14 cellular contexts compared by ENCODE assay signal in genomic region chr13:45178349-45179142, GRCh38. TPM values are rescaled to one million over a fixed set of nuclear protein-coding genes. Genes with fewer than 3 reads are reported as not detected.
DNase-seq lines count a peak whose midpoint lies in the region; ATAC-seq and TF ChIP-seq lines count a peak whose summit lies in the region.
"Had no signal": no experiment of that assay in that cellular context is flagged by ENCODE, and none has a peak within 500 bp of the region (broad histone marks: within the 10 kb centered on the region; RNA-seq: fewer than 3 reads in every experiment).

No MANE protein-coding gene starts in this region.

- DNase-seq in AG20443 (ENCODE audit: low spot score): peak; percentile 12
- peak; percentile 91 for DNase-seq in HT1080 (ENCODE audit: low read depth)
- DNase-seq in mesothelial cell of epicardium (ENCODE audit: low spot score in 2 of 2, unreplicated experiment in 2 of 2): no peak
- no peak for DNase-seq in lower leg skin (ENCODE audit: low spot score in 2 of 2)
- no peak for DNase-seq in activated effector memory CD4-positive, alpha-beta T cell treated with Interleukin-2 at 50 U/mL for 16 hours
- DNase-seq: activated CD4-positive, alpha-beta T cell treated with anti-CD3 and anti-CD28 coated beads, Interleukin-2, amount 50 U/mL, for 4 hours; GDM1; immature natural killer cell; NCI-H1092 treated with DMSO at 0.1 percent for 48 hours had no signal

- TF ChIP-seq CTCF in brain (conservative IDR thresholded peaks at IDR 0.05) (no peak), mesothelial cell of epicardium (IDR thresholded peaks at IDR 0.05; ENCODE audit: unreplicated experiment) (no peak), lower leg skin (IDR thresholded peaks at IDR 0.05) (no peak)

- H3K4me3 Mint-ChIP-seq in brain (peak overlapping the region in 1 of 5 experiments; percentile 43), mesothelial cell of epicardium (no peak overlapping the region)
- H3K4me3 Mint-ChIP-seq: immature natural killer cell; stimulated activated memory B cell treated with anti-CD40 and anti-IgM and Interleukin-4, amounts not matched to agents 10 μg/mL and 1 μg/mL and 100 μg/mL, for 72 hours had no signal

- no peaks in the 10 kb centered on the region for H3K9me3 Mint-ChIP-seq in brain
- H3K9me3 Mint-ChIP-seq in mesothelial cell of epicardium: peaks cover 4% of the 10 kb centered on the region
- H3K9me3 Mint-ChIP-seq: immature natural killer cell; stimulated activated memory B cell treated with anti-CD40 and anti-IgM and Interleukin-4, amounts not matched to agents 10 μg/mL and 1 μg/mL and 100 μg/mL, for 72 hours had no signal

- 84 to 85% methylated on average over 3 of the region's 3 CpGs for WGBS in lower leg skin, 2 donors

- H3K27me3 Mint-ChIP-seq in brain (no peaks in the 10 kb centered on the region), mesothelial cell of epicardium (ENCODE audit: low read depth) (no peaks in the 10 kb centered on the region)
- H3K27me3 Mint-ChIP-seq: stimulated activated memory B cell treated with anti-CD40 and anti-IgM and Interleukin-4, amounts not matched to agents 10 μg/mL and 1 μg/mL and 100 μg/mL, for 72 hours had no signal

- peaks cover 23% of the 10 kb centered on the region for H3K4me1 Mint-ChIP-seq in brain
- peaks cover 23% of the 10 kb centered on the region for H3K4me1 Mint-ChIP-seq in mesothelial cell of epicardium

- H3K36me3 Mint-ChIP-seq in brain (peaks cover 8% of the 10 kb centered on the region), mesothelial cell of epicardium (peaks cover 10% of the 10 kb centered on the region)

- no peak for ATAC-seq in GM21723 (IDR thresholded peaks at IDR 0.05; ENCODE audit: unreplicated experiment)
- ATAC-seq in HG03457 (IDR thresholded peaks at IDR 0.05; ENCODE audit: unreplicated experiment): no peak
- ATAC-seq: stimulated activated memory B cell treated with anti-CD40 and anti-IgM and Interleukin-4, amounts not matched to agents 10 μg/mL and 1 μg/mL and 100 μg/mL, for 72 hours had no signal

- intact Hi-C loops in lower leg skin (cut with DNase I; ENCODE audit: low total_unique reads): no loop called here

- TF ChIP-seq POLR2A in lower leg skin (IDR thresholded peaks at IDR 0.05): no peak

- no peak overlapping the region for H3K4me3 ChIP-seq in lower leg skin (ENCODE audit: low read depth, poor library complexity, severe bottlenecking)

- H3K27ac Mint-ChIP-seq in brain (peak overlapping the region in 4 of 5 experiments; percentile 4 to 67 (median 50)), mesothelial cell of epicardium (peak overlapping the region; percentile 30)
- H3K27ac Mint-ChIP-seq: immature natural killer cell; stimulated activated memory B cell treated with anti-CD40 and anti-IgM and Interleukin-4, amounts not matched to agents 10 μg/mL and 1 μg/mL and 100 μg/mL, for 72 hours had no signal

RNA-seq across cellular contexts. Expression of gene KCTD4, which starts 22.3 kb away (rescaled TPM):
- total RNA-seq in HT1080 (2014; rRNA removed; shearing (Covaris generic)): 0.07 and 0.40 TPM in 2 replicates
- polyA plus RNA-seq in HT1080 (2015; cell fraction: cytosol; rRNA removed): 0.12 and 0.26 TPM in 2 replicates
- polyA plus RNA-seq in HT1080 (2015; cell fraction: nucleus; rRNA removed): not detected in 2 replicates
- 3.1 TPM for polyA plus RNA-seq in brain (ENCODE audit: insufficient read depth, low read depth, low replicate concordance)
- not detected in 3 replicates for total RNA-seq in mesothelial cell of epicardium
- 1 to 10 TPM; 2.1 to 7.9 (median 4.8) TPM for total RNA-seq in lower leg skin
- total RNA-seq: skeletal muscle tissue had no signal

RNA-seq across cellular contexts. Expression of gene GTF2F2, which starts 58.2 kb away (rescaled TPM):
- total RNA-seq in HT1080 (2014; rRNA removed; shearing (Covaris generic)): 54.1 and 55.2 TPM in 2 replicates
- 61.9 and 68.9 TPM in 2 replicates for polyA plus RNA-seq in HT1080 (2015; cell fraction: cytosol; rRNA removed)
- polyA plus RNA-seq in HT1080 (2015; cell fraction: nucleus; rRNA removed): 54.5 and 55.5 TPM in 2 replicates
- polyA plus RNA-seq in brain (ENCODE audit: insufficient read depth, low read depth, low replicate concordance): 8.5 TPM
- total RNA-seq in mesothelial cell of epicardium (19.9 to 21.4 TPM (median 20.7 TPM) in 3 replicates), lower leg skin (10 to 100 TPM; 35.6 to 52.4 (median 45.3) TPM)

Comparison
In these comparisons a context has a peak if more than half of its experiments do, and no peak if none do; other contexts are left out.
1. DNase-seq: peak in AG20443 (single experiment) and HT1080 (single experiment); none in mesothelial cell of epicardium (0 of 2), lower leg skin (0 of 2) and activated effector memory CD4-positive, alpha-beta T cell treated with Interleukin-2 at 50 U/mL for 16 hours (single experiment).